Comparison of ENCODE assay signal across 8 cellular contexts in genomic region chr1:206589206-206589605, GRCh38. TPM values are rescaled to one million over a fixed set of nuclear protein-coding genes. Genes with fewer than 3 reads are reported as not detected.
DNase-seq lines count a peak whose midpoint lies in the region; ATAC-seq and TF ChIP-seq lines count a peak whose summit lies in the region.

No MANE protein-coding gene starts in this region.

- ATAC-seq in mucosa of descending colon: peak; percentile 31

- no peaks in the 10 kb centered on the region for H3K79me1 ChIP-seq in neuronal stem cell (ENCODE audit: low read depth, low read length)

- no peak overlapping the region for H4K91ac ChIP-seq in neuronal stem cell (ENCODE audit: low read depth, low read length, poor library complexity)

- H3K9ac ChIP-seq in neuronal stem cell (ENCODE audit: low read depth, low read length, poor library complexity): no peak overlapping the region

- H2BK5ac ChIP-seq in neuronal stem cell (ENCODE audit: low read length): no peak overlapping the region

- H3K4me3 ChIP-seq in AG04449 (ENCODE audit: low read depth, low read length): no peak overlapping the region
- no peak overlapping the region for H3K4me3 ChIP-seq in mucosa of descending colon
- no peak overlapping the region for H3K4me3 ChIP-seq in neuronal stem cell (ENCODE audit: low read length in 2 of 2)

- no peak overlapping the region for H3K18ac ChIP-seq in neuronal stem cell (ENCODE audit: low read length)

- intact Hi-C loops in mucosa of descending colon (cut with DNase I, micrococcal nuclease): no loop called here

- no peak overlapping the region for H2BK120ac ChIP-seq in neuronal stem cell (ENCODE audit: low read depth, low read length)

- CTCF ChIA-PET in AG04449 (lab: Yijun Ruan, JAX): interaction anchor here (1.1 to 15.3 kb wide), 9 partner anchors 9 to 111 kb away, joined by 3 to 568 read pairs (median 12); partner anchors contain the start of genes EIF2D and RASSF5

- no peak overlapping the region for H3K27ac ChIP-seq in neuronal stem cell (replicated peaks; ENCODE audit: low read length)

- H2BK15ac ChIP-seq in neuronal stem cell (ENCODE audit: low read length): no peak overlapping the region

- no peak overlapping the region for H2AK5ac ChIP-seq in neuronal stem cell (ENCODE audit: low read depth, low read length)

- no peak overlapping the region for H3K23ac ChIP-seq in neuronal stem cell (ENCODE audit: low read depth, low read length, poor library complexity)

- POLR2A ChIA-PET in AG04449 (lab: Yijun Ruan, JAX): no interaction called here

- no peak overlapping the region for H3K4me2 ChIP-seq in neuronal stem cell (ENCODE audit: insufficient read depth, low read length, poor library complexity, severe bottlenecking)

- TF ChIP-seq CTCF in AG04449 (IDR thresholded peaks at IDR 0.05; ENCODE audit: insufficient read depth, low read length, missing control alignments) (no peak), mucosa of descending colon (IDR thresholded peaks at IDR 0.05) (no peak)

- peak; percentile 80 for DNase-seq in AG04449 (ENCODE audit: low read depth, low spot score)
- DNase-seq in M059J (ENCODE audit: low read depth): peak; percentile 93
- DNase-seq in dedifferentiated amniotic fluid mesenchymal stem cell (ENCODE audit: extremely low spot score): peak; percentile 81
- DNase-seq in mucosa of descending colon: peak in 1 of 3 donors; percentile 28
- DNase-seq in NCI-H748 (lab: John Stamatoyannopoulos, UW; ENCODE audit: unreplicated experiment): no peak
- DNase-seq in SIG-M5 treated with dmso at 0.1 percent for 504 hours (lab: John Stamatoyannopoulos, UW; ENCODE audit: unreplicated experiment): no peak
- DNase-seq in ureter (ENCODE audit: low spot score): no peak
- no peak for DNase-seq in neuronal stem cell (ENCODE audit: low spot score)

- H3K36me3 ChIP-seq in mucosa of descending colon (ENCODE audit: low read depth) (peaks cover 7% of the 10 kb centered on the region), neuronal stem cell (replicated peaks in 1 of 2; ENCODE audit: control insufficient read depth in 2 of 2, insufficient read depth in 2 of 2, low read length in 2 of 2) (peaks cover 8 to 54% of the 10 kb centered on the region in 2 donors)

- peaks cover 4% of the 10 kb centered on the region for H3K4me1 ChIP-seq in mucosa of descending colon (ENCODE audit: low read depth)
- peaks cover 8 to 12% of the 10 kb centered on the region in 2 donors for H3K4me1 ChIP-seq in neuronal stem cell (ENCODE audit: control insufficient read depth in 2 of 2, insufficient read depth in 1 of 2, low read depth in 1 of 2, low read length in 2 of 2)

- no peak overlapping the region for H2BK12ac ChIP-seq in neuronal stem cell (ENCODE audit: low read length)

- no peaks in the 10 kb centered on the region for H3K9me3 ChIP-seq in mucosa of descending colon
- H3K9me3 ChIP-seq in neuronal stem cell (replicated peaks in 1 of 2; ENCODE audit: control insufficient read depth in 2 of 2, insufficient read depth in 1 of 2, low read depth in 1 of 2, low read length in 2 of 2): no peaks in the 10 kb centered on the region

- H3K4ac ChIP-seq in neuronal stem cell (ENCODE audit: low read length): no peak overlapping the region

- H3K27me3 ChIP-seq in neuronal stem cell (ENCODE audit: control insufficient read depth in 3 of 3, insufficient read depth in 3 of 3, low read depth in 1 of 3, low read length in 3 of 3): no peaks in the 10 kb centered on the region

- WGBS in neuronal stem cell (ENCODE audit: extremely low coverage in 2 of 2, insufficient read length in 2 of 2, insufficient replicate concordance in 1 of 2), 2 donors: no CpG with 5 or more reads among the region's 7 CpGs

- no peak overlapping the region for H2AFZ ChIP-seq in neuronal stem cell (ENCODE audit: low read length)

- no peak overlapping the region for H4K8ac ChIP-seq in neuronal stem cell (ENCODE audit: low read depth, low read length)

- H3K14ac ChIP-seq in neuronal stem cell (ENCODE audit: low read length): no peak overlapping the region

RNA-seq across cellular contexts. Expression of gene EIF2D, which starts 23.1 kb away (rescaled TPM):
- 34.7 and 39.0 TPM in 2 replicates for total RNA-seq in M059J (2014; rRNA removed; shearing (Covaris generic))
- total RNA-seq in mucosa of descending colon (10 to 100 TPM; 36.8 to 47.8 (median 43.9) TPM), ureter (58.6 TPM)
- polyA plus RNA-seq in neuronal stem cell (2013, experiment 1 of 2): 36.1 TPM
- polyA plus RNA-seq in neuronal stem cell (2013, experiment 2 of 2): 34.0 TPM

RNA-seq across cellular contexts. Expression of gene DYRK3, which starts 46.1 kb away (rescaled TPM):
- 21.9 and 22.3 TPM in 2 replicates for total RNA-seq in M059J (2014; rRNA removed; shearing (Covaris generic))
- total RNA-seq in mucosa of descending colon (1 to 10 TPM in 2 of 3 donors, under 1 TPM in 1; 0.61 to 4.7 (median 1.4) TPM), ureter (4.8 TPM)
- 15.3 TPM for polyA plus RNA-seq in neuronal stem cell (2013, experiment 1 of 2)
- 15.9 TPM for polyA plus RNA-seq in neuronal stem cell (2013, experiment 2 of 2)

Comparison
In these comparisons a context has a peak if more than half of its experiments do, and no peak if none do; other contexts are left out.
1. DNase-seq: peak in AG04449 (single experiment), M059J (single experiment) and dedifferentiated amniotic fluid mesenchymal stem cell (single experiment); none in NCI-H748 (single experiment), SIG-M5 treated with dmso at 0.1 percent for 504 hours (single experiment), ureter (single experiment) and neuronal stem cell (single experiment).